20 cellular contexts compared by ENCODE assay signal in genomic region chr2:168697668-168698121, GRCh38.
A peak's percentile ranks its signal among the peaks of the same experiment; 100 is the strongest.
DNase-seq lines count a peak whose midpoint lies in the region; ATAC-seq, FAIRE-seq and TF ChIP-seq lines count a peak whose summit lies in the region.
"Had no signal": no experiment of that assay in that cellular context is flagged by ENCODE, and none has a peak within 500 bp of the region (broad histone marks: within the 10 kb centered on the region; RNA-seq: fewer than 3 reads in every experiment).

No MANE protein-coding gene starts in this region.

- no peak overlapping the region for H3K4me3 ChIP-seq in HepG2 (replicated peaks in 1 of 3; ENCODE audit: insufficient read depth in 1 of 3, low read depth in 2 of 3, low read length in 3 of 3)
- H3K4me3 ChIP-seq in right lobe of liver: no peak overlapping the region
- H3K4me3 ChIP-seq in brain microvascular endothelial cell (ENCODE audit: low read depth, low read length): no peak overlapping the region
- H3K4me3 ChIP-seq: cardiac muscle cell, skin epidermis, stomach had no signal

- TF ChIP-seq POLR2A in HepG2 (IDR thresholded peaks at IDR 0.05; ENCODE audit: insufficient read depth in 1 of 2, low read depth in 2 of 2, low read length in 2 of 2) (no peak), right lobe of liver (IDR thresholded peaks at IDR 0.05) (no peak)

- H3K27me3 ChIP-seq in HepG2 (ENCODE audit: control insufficient read depth in 1 of 2, insufficient read depth in 2 of 2, low read length in 2 of 2) (no peaks in the 10 kb centered on the region), right lobe of liver (no peaks in the 10 kb centered on the region), brain microvascular endothelial cell (replicated peaks) (no peaks in the 10 kb centered on the region)
- H3K27me3 ChIP-seq: cardiac muscle cell, neutrophil, stomach had no signal

- no peaks in the 10 kb centered on the region for H4K20me1 ChIP-seq in HepG2 (ENCODE audit: insufficient read depth, low read length)

- POLR2A ChIA-PET in HepG2 (lab: Yijun Ruan, JAX): no interaction called here

- peaks cover 3 to 26% of the 10 kb centered on the region in 2 experiments; a peak in 3 of 5 replicates for H3K36me3 ChIP-seq in HepG2 (replicated peaks in 1 of 2; ENCODE audit: control insufficient read depth in 1 of 2, insufficient read depth in 2 of 2, low read length in 2 of 2)
- H3K36me3 ChIP-seq in right lobe of liver: peaks cover 0 to 2% (median 0%) of the 10 kb centered on the region in 4 donors
- H3K36me3 ChIP-seq in brain microvascular endothelial cell (replicated peaks): no peaks in the 10 kb centered on the region
- H3K36me3 ChIP-seq: cardiac muscle cell had no signal

- FAIRE-seq in HepG2 (lab: Jason Lieb, UNC): no peak
- FAIRE-seq: D721Med, H54 had no signal

- no peak for TF ChIP-seq RAD21 in HepG2 (CRISPR knock-in tag; IDR thresholded peaks at IDR 0.05)

- no peak for DNase-seq in HepG2 (ENCODE audit: low spot score)
- no peak for DNase-seq in right lobe of liver
- DNase-seq in brain microvascular endothelial cell: peak; percentile 11
- DNase-seq in iPS-NIHi7 (ENCODE audit: extremely low spot score): peak; percentile 22
- no peak for DNase-seq in SKM-1 (lab: John Stamatoyannopoulos, UW; ENCODE audit: unreplicated experiment)
- DNase-seq in effector CD8-positive, alpha-beta T cell (lab: John Stamatoyannopoulos, UW): no peak
- no peak for DNase-seq in sciatic nerve (ENCODE audit: low spot score)
- DNase-seq in G401 (ENCODE audit: low spot score): no peak
- DNase-seq: activated naive CD4-positive, alpha-beta T cell treated with Interleukin-2 at 50 U/mL for 16 hours; hypothalamus; NCI-H187 treated with DMSO at 0.1 percent for 48 hours; NCI-H510A treated with DMSO at 0.1 percent for 48 hours; OCI-M1; stomach had no signal

- TF ChIP-seq EP300 in HepG2 (IDR thresholded peaks at IDR 0.05; ENCODE audit: low read depth in 2 of 2, low read length in 2 of 2) (no peak), HepG2 (CRISPR knock-in tag; IDR thresholded peaks at IDR 0.05; ENCODE audit: borderline replicate concordance) (no peak)

- no peak overlapping the region for H3K9ac ChIP-seq in HepG2 (ENCODE audit: insufficient read depth, low read depth, low read length)

- H3K79me2 ChIP-seq in HepG2 (ENCODE audit: insufficient read depth, low read length): no peaks in the 10 kb centered on the region

- no peaks in the 10 kb centered on the region for H3K9me3 ChIP-seq in HepG2 (ENCODE audit: low read length)
- no peaks in the 10 kb centered on the region for H3K9me3 ChIP-seq in right lobe of liver
- H3K9me3 ChIP-seq: neutrophil, stomach had no signal

- ATAC-seq in HepG2 (no peak), right lobe of liver (no peak), sciatic nerve (no peak)

- no peak overlapping the region for H3K4me2 ChIP-seq in HepG2 (ENCODE audit: low read depth, low read length)

- no peak overlapping the region for H2AFZ ChIP-seq in HepG2 (ENCODE audit: low read length)

- in situ Hi-C loops in HepG2 (cut with HindIII; ENCODE audit: extremely low pct_ligation_motif_present, low pct_unique_long_range_greater_than_20kb) (no loop called here), brain microvascular endothelial cell (cut with HindIII; ENCODE audit: low pct_ligation_motif_present, low sequenced_read_pairs) (no loop called here), G401 (cut with HindIII; ENCODE audit: low sequenced_read_pairs) (no loop called here)

- H3K27ac ChIP-seq in HepG2 (ENCODE audit: extremely low read length, insufficient read depth, low read length) (no peak overlapping the region), right lobe of liver (no peak overlapping the region), brain microvascular endothelial cell (no peak overlapping the region)
- H3K27ac ChIP-seq: cardiac muscle cell, neutrophil, skin epidermis, VCaP had no signal

- 100% methylated on average over 3 of the region's 3 CpGs for WGBS in HepG2 (ENCODE audit: low lambda C conversion rate)
- WGBS in right lobe of liver (ENCODE audit: insufficient coverage, low coverage, low lambda C conversion rate, missing lambda C conversion rate): 80% methylated on average over 1 of the region's 3 CpGs

- H3K4me1 ChIP-seq in HepG2 (ENCODE audit: insufficient read depth, low read length): no peaks in the 10 kb centered on the region
- peaks cover 0 to 5% (median 2%) of the 10 kb centered on the region in 4 donors for H3K4me1 ChIP-seq in right lobe of liver

- TF ChIP-seq CTCF in HepG2 (CRISPR knock-in tag; IDR thresholded peaks at IDR 0.05) (0 out of 2 replicates have a peak, but pooled peaks have one; percentile 15), right lobe of liver (IDR thresholded peaks at IDR 0.05) (no peak), brain microvascular endothelial cell (IDR thresholded peaks at IDR 0.05; ENCODE audit: low read depth, low read length, missing control alignments) (peak; percentile 19)

- BruUV-seq in HepG2 (replicated peaks; lab: Mats Ljungman, UMichigan): no TSS peak

- intact Hi-C loops in HepG2 (cut with micrococcal nuclease; ENCODE audit: unreplicated experiment) (no loop called here), right lobe of liver (cut with DNase I) (no loop called here), sciatic nerve (cut with DNase I) (no loop called here)

- CTCF ChIA-PET in HepG2 (lab: Yijun Ruan, JAX; ENCODE audit: low intra/inter-chr PET ratio, low total read pairs): no interaction called here

TF ChIP-seq in HepG2, 621 proteins besides CTCF, POLR2A, EP300 and RAD21 (continues in another document):
- TF ChIP-seq MNT (IDR thresholded peaks at IDR 0.05) (no peak), ARHGAP35 (CRISPR knock-in tag; IDR thresholded peaks at IDR 0.05; ENCODE audit: borderline replicate concordance) (no peak), CENPX (CRISPR knock-in tag; IDR thresholded peaks at IDR 0.05) (no peak), ZNF75D (CRISPR knock-in tag; IDR thresholded peaks at IDR 0.05; ENCODE audit: borderline replicate concordance) (no peak), ZNF747 (CRISPR knock-in tag; IDR thresholded peaks at IDR 0.05; ENCODE audit: borderline replicate concordance) (no peak), ZKSCAN1 (IDR thresholded peaks at IDR 0.05; ENCODE audit: low read length) (no peak), ZNF564 (CRISPR knock-in tag; IDR thresholded peaks at IDR 0.05) (no peak), TBL1XR1 (IDR thresholded peaks at IDR 0.05; ENCODE audit: borderline replicate concordance, low read length, partially characterized antibody) (no peak), CCAR2 (optimal IDR thresholded peaks at IDR 0.05; ENCODE audit: low read depth, low read length) (no peak), ZNF142 (CRISPR knock-in tag; IDR thresholded peaks at IDR 0.05) (no peak), ZNF672 (CRISPR knock-in tag; IDR thresholded peaks at IDR 0.05) (no peak), SNAPC5 (CRISPR knock-in tag; IDR thresholded peaks at IDR 0.05; ENCODE audit: borderline replicate concordance) (no peak), STAG1 (CRISPR knock-in tag; IDR thresholded peaks at IDR 0.05) (no peak; the same call in 1 of the 2 replicates)

Comparison
In these comparisons a context has a peak if more than half of its experiments do, and no peak if none do; other contexts are left out.
1. CTCF ChIP-seq: peak in HepG2 (single experiment) and brain microvascular endothelial cell (single experiment); none in right lobe of liver (0 of 4).
2. DNase-seq: peak in brain microvascular endothelial cell (single experiment) and iPS-NIHi7 (single experiment); none in HepG2 (single experiment), right lobe of liver (0 of 3), SKM-1 (single experiment), effector CD8-positive, alpha-beta T cell (single experiment), sciatic nerve (single experiment) and G401 (single experiment).